Comparison of ENCODE assay signal across 8 cellular contexts in genomic region chr5:32522429-32523143, GRCh38.
DNase-seq lines count a peak whose midpoint lies in the region; ATAC-seq and TF ChIP-seq lines count a peak whose summit lies in the region.

No MANE protein-coding gene starts in this region.

- TF ChIP-seq POLR2A in GM18505 (IDR thresholded peaks at IDR 0.05; ENCODE audit: borderline replicate concordance, extremely low read depth, insufficient read depth, insufficient read length), result no peak

- peaks cover 15% of the 10 kb centered on the region for H3K4me1 ChIP-seq in CD4-positive, alpha-beta memory T cell (ENCODE audit: insufficient read depth, low read length)
- H3K4me1 ChIP-seq in lung (ENCODE audit: control insufficient read depth in 2 of 2, insufficient read depth in 2 of 2, low read length in 2 of 2), result no peaks in the 10 kb centered on the region

- POLR2A ChIA-PET in CD4-positive, alpha-beta memory T cell (lab: Charles Lee; ENCODE audit: partially characterized antibody), result interaction anchor here (0.7 to 1.0 kb wide), 2 partner anchors 9 to 11 kb away, joined by 3 read pairs; no protein-coding TSS in a partner anchor

- no peaks in the 10 kb centered on the region for H3K27me3 Mint-ChIP-seq in CD4-positive, alpha-beta memory T cell
- H3K27me3 Mint-ChIP-seq in activated naive CD4-positive, alpha-beta T cell treated with anti-CD3 and anti-CD28 coated beads, Interleukin-2, amount 10 ng/mL, durations not matched to agents 7 days and 5 days, result peaks cover 9% of the 10 kb centered on the region

- H3K9me3 ChIP-seq in CD4-positive, alpha-beta memory T cell (ENCODE audit: control insufficient read depth in 1 of 2, low read length in 2 of 2), result no peaks in the 10 kb centered on the region
- H3K9me3 ChIP-seq in lung (ENCODE audit: control insufficient read depth in 2 of 2, insufficient read depth in 1 of 2, low read length in 1 of 2), result no peaks in the 10 kb centered on the region

- CTCF ChIA-PET in CD4-positive, alpha-beta memory T cell (lab: Charles Lee; ENCODE audit: partially characterized antibody), result interaction anchor here (1.4 kb wide), 1 partner anchor 67 kb away, joined by 6 read pairs; no protein-coding TSS in a partner anchor
- CTCF ChIA-PET in activated naive CD4-positive, alpha-beta T cell treated with anti-CD3 and anti-CD28 coated beads, Interleukin-2, amount 10 ng/mL, durations not matched to agents 7 days and 5 days (lab: Charles Lee), result interaction anchor here (2.0 kb wide), 1 partner anchor 67 kb away, joined by 12 read pairs; no protein-coding TSS in a partner anchor

- peak overlapping the region in 3 of 8 donors; percentile 5 to 48 (median 17) for H3K4me3 Mint-ChIP-seq in CD4-positive, alpha-beta memory T cell
- H3K4me3 Mint-ChIP-seq in activated naive CD4-positive, alpha-beta T cell treated with anti-CD3 and anti-CD28 coated beads, Interleukin-2, amount 10 ng/mL, durations not matched to agents 7 days and 5 days, result no peak overlapping the region

- peaks cover 0 to 1% (median 0%) of the 10 kb centered on the region in 8 donors for H3K9me3 Mint-ChIP-seq in CD4-positive, alpha-beta memory T cell
- no peaks in the 10 kb centered on the region for H3K9me3 Mint-ChIP-seq in activated naive CD4-positive, alpha-beta T cell treated with anti-CD3 and anti-CD28 coated beads, Interleukin-2, amount 10 ng/mL, durations not matched to agents 7 days and 5 days

- H3K27me3 ChIP-seq in CD4-positive, alpha-beta memory T cell (ENCODE audit: insufficient read depth, low read length), result no peaks in the 10 kb centered on the region
- no peaks in the 10 kb centered on the region for H3K27me3 ChIP-seq in lung (ENCODE audit: control insufficient read depth, insufficient read depth)

- H3K4me1 Mint-ChIP-seq in CD4-positive, alpha-beta memory T cell, result peaks cover 13 to 21% (median 16%) of the 10 kb centered on the region in 4 donors
- H3K4me1 Mint-ChIP-seq in activated naive CD4-positive, alpha-beta T cell treated with anti-CD3 and anti-CD28 coated beads, Interleukin-2, amount 10 ng/mL, durations not matched to agents 7 days and 5 days, result peaks cover 15% of the 10 kb centered on the region

- H3K36me3 Mint-ChIP-seq in CD4-positive, alpha-beta memory T cell, result no peaks in the 10 kb centered on the region
- H3K36me3 Mint-ChIP-seq in activated naive CD4-positive, alpha-beta T cell treated with anti-CD3 and anti-CD28 coated beads, Interleukin-2, amount 10 ng/mL, durations not matched to agents 7 days and 5 days, result no peaks in the 10 kb centered on the region

- no peak overlapping the region for H3K4me3 ChIP-seq in CD4-positive, alpha-beta memory T cell (ENCODE audit: low read length in 2 of 2)
- no peak overlapping the region for H3K4me3 ChIP-seq in lung

- intact Hi-C loops in CD4-positive, alpha-beta memory T cell (cut with micrococcal nuclease), result no loop called here

- H3K36me3 ChIP-seq in CD4-positive, alpha-beta memory T cell (ENCODE audit: insufficient read depth, low read length), result no peaks in the 10 kb centered on the region
- H3K36me3 ChIP-seq in lung (ENCODE audit: control insufficient read depth in 2 of 2, insufficient read depth in 2 of 2, low read length in 2 of 2), result no peaks in the 10 kb centered on the region

- ATAC-seq in lung (ENCODE audit: insufficient read depth, low FRiP score), result peak; percentile 62
- ATAC-seq in HG03457 (IDR thresholded peaks at IDR 0.05; ENCODE audit: unreplicated experiment), result no peak
- ATAC-seq in GM18505 (IDR thresholded peaks at IDR 0.05; ENCODE audit: unreplicated experiment), result no peak

- H3K27ac Mint-ChIP-seq in CD4-positive, alpha-beta memory T cell, result peak overlapping the region in 3 of 7 donors; percentile 22 to 92 (median 85)
- H3K27ac Mint-ChIP-seq in activated naive CD4-positive, alpha-beta T cell treated with anti-CD3 and anti-CD28 coated beads, Interleukin-2, amount 10 ng/mL, durations not matched to agents 7 days and 5 days, result peak overlapping the region; percentile 33

- DNase-seq in CD4-positive, alpha-beta memory T cell, result peak; percentile 20 to 71 (median 33)
- DNase-seq in NCI-H226 (peak; percentile 81), lung (ENCODE audit: low spot score) (peak; percentile 31), HuH-7.5 (ENCODE audit: low spot score) (no peak), caudate nucleus (lab: John Stamatoyannopoulos, UW) (no peak)
- peak; percentile 61 for DNase-seq in activated naive CD4-positive, alpha-beta T cell treated with anti-CD3 and anti-CD28 coated beads, Interleukin-2, amount 10 ng/mL, durations not matched to agents 7 days and 5 days

- no peak for TF ChIP-seq CTCF in lung (IDR thresholded peaks at IDR 0.05; ENCODE audit: control extremely low read depth, extremely low read depth)

- H3K27ac ChIP-seq in CD4-positive, alpha-beta memory T cell (ENCODE audit: low read depth, low read length), result no peak overlapping the region
- H3K27ac ChIP-seq in lung (ENCODE audit: low read depth in 1 of 2, low read length in 1 of 2) (no peak overlapping the region), caudate nucleus (ENCODE audit: low read depth, low read length) (no peak overlapping the region)

- WGBS in lung, 2 donors, result 36 to 68% methylated on average over 28 of the region's 28 CpGs

Comparison
In these comparisons a context has a peak if more than half of its experiments do, and no peak if none do; other contexts are left out.
1. DNase-seq: peak in CD4-positive, alpha-beta memory T cell (5 of 5), NCI-H226 (single experiment), activated naive CD4-positive, alpha-beta T cell treated with anti-CD3 and anti-CD28 coated beads, Interleukin-2, amount 10 ng/mL, durations not matched to agents 7 days and 5 days (single experiment) and lung (single experiment); none in HuH-7.5 (single experiment) and caudate nucleus (0 of 61).